ENCODE assay signal across 1 cellular context in genomic region chr14:23259412-23259811, GRCh38.
TF ChIP-seq lines count a peak whose summit lies in the region.

No MANE protein-coding gene starts in this region.

TF ChIP-seq in K562, 482 proteins besides CTCF, POLR2A, EP300 and RAD21:
- TF ChIP-seq SMARCE1 (IDR thresholded peaks at IDR 0.05) (no peak), CREM (IDR thresholded peaks at IDR 0.05; ENCODE audit: low read depth) (no peak), MITF (IDR thresholded peaks at IDR 0.05) (no peak), HMBOX1 (IDR thresholded peaks at IDR 0.05) (no peak), EGR1 (conservative IDR thresholded peaks at IDR 0.05) (peak; percentile 44; the same call in 1 of the 2 replicates), E2F6 (IDR thresholded peaks at IDR 0.05; ENCODE audit: borderline replicate concordance in 1 of 2, extremely low read depth in 1 of 2, insufficient read depth in 1 of 2, insufficient read length in 1 of 2, low read depth in 1 of 2, low read length in 1 of 2, poor library complexity in 1 of 2, severe bottlenecking in 1 of 2) (no peak)
